In genomic region chr16:68074850-68075249, GRCh38 we compare ENCODE assay signal across 9 cellular contexts. TPM values are rescaled to one million over a fixed set of nuclear protein-coding genes. Genes with fewer than 3 reads are reported as not detected.
A peak's percentile ranks its signal among the peaks of the same experiment; 100 is the strongest.
DNase-seq lines count a peak whose midpoint lies in the region; ATAC-seq and TF ChIP-seq lines count a peak whose summit lies in the region.
"Had no signal": no experiment of that assay in that cellular context is flagged by ENCODE, and none has a peak within 500 bp of the region (broad histone marks: within the 10 kb centered on the region; RNA-seq: fewer than 3 reads in every experiment).

No MANE protein-coding gene starts in this region.

- H3K27ac ChIP-seq in KMS-11, result peak overlapping the region; percentile 11; the same call in 1 of the 2 replicates
- H3K27ac ChIP-seq in stomach, result peak overlapping the region in 2 of 5 donors; percentile 22 to 42
- no peak overlapping the region for H3K27ac ChIP-seq in adrenal gland
- H3K27ac ChIP-seq: body of pancreas had no signal

- no peaks in the 10 kb centered on the region for H3K36me3 ChIP-seq in KMS-11 (ENCODE audit: insufficient read depth)
- H3K36me3 ChIP-seq in stomach, result peaks cover 32 to 97% (median 91%) of the 10 kb centered on the region in 4 donors
- peaks cover 0 to 24% of the 10 kb centered on the region in 2 donors for H3K36me3 ChIP-seq in adrenal gland (replicated peaks in 1 of 2)

- H3K4me1 ChIP-seq in KMS-11 (ENCODE audit: low read depth, poor library complexity, severe bottlenecking) (peaks cover 29% of the 10 kb centered on the region), stomach (peaks cover 4 to 41% (median 12%) of the 10 kb centered on the region in 4 donors), adrenal gland (replicated peaks in 1 of 2) (peaks cover 26 to 40% of the 10 kb centered on the region in 2 donors)

- peak overlapping the region; percentile 10; the same call in 1 of the 2 replicates for H3K4me2 ChIP-seq in KMS-11

- no peaks in the 10 kb centered on the region for H4K20me1 ChIP-seq in KMS-11 (ENCODE audit: insufficient read depth)

- TF ChIP-seq POLR2A in stomach (IDR thresholded peaks at IDR 0.05) (no peak), adrenal gland (IDR thresholded peaks at IDR 0.05) (no peak)

- intact Hi-C loops in stomach (cut with DNase I; ENCODE audit: low total_unique reads), result no loop called here
- intact Hi-C loops in adrenal gland (cut with DNase I), result no loop called here

- DNase-seq in GM12864 (ENCODE audit: low read depth), result peak; percentile 83
- DNase-seq in activated effector memory CD4-positive, alpha-beta T cell treated with anti-CD3 and anti-CD28 coated beads, Interleukin-2, amount 50 U/mL, for 16 hours, result peak; percentile 81
- peak; percentile 53 for DNase-seq in stomach
- DNase-seq in adrenal gland, result no peak
- DNase-seq in occipital lobe (lab: John Stamatoyannopoulos, UW), result no peak
- no peak for DNase-seq in nephron progenitor cell

- H3K27me3 Mint-ChIP-seq in nephron progenitor cell (ENCODE audit: low read depth, poor library complexity), result peaks cover 3% of the 10 kb centered on the region

- H3K9ac ChIP-seq in KMS-11, result no peak overlapping the region

- H3K4me3 Mint-ChIP-seq in nephron progenitor cell, result no peak overlapping the region

- no peak overlapping the region for H3K27ac Mint-ChIP-seq in nephron progenitor cell

- H2AFZ ChIP-seq in KMS-11 (ENCODE audit: low read depth), result no peak overlapping the region

- WGBS in stomach, 5 donors, result 65 to 85% (median 77%) methylated on average over 4 of the region's 4 CpGs
- WGBS in adrenal gland, 4 donors, result 81 to 90% (median 85%) methylated on average over 3 to 4 of the region's 4 CpGs

- no peaks in the 10 kb centered on the region for H3K79me2 ChIP-seq in KMS-11 (ENCODE audit: insufficient read depth, low read depth)

- H3K27me3 ChIP-seq in KMS-11 (ENCODE audit: insufficient read depth, low read depth) (no peaks in the 10 kb centered on the region), stomach (no peaks in the 10 kb centered on the region), adrenal gland (no peaks in the 10 kb centered on the region)
- H3K27me3 ChIP-seq: body of pancreas had no signal

- TF ChIP-seq EP300 in stomach (IDR thresholded peaks at IDR 0.05), result no peak

- no peaks in the 10 kb centered on the region for H3K9me3 Mint-ChIP-seq in nephron progenitor cell

- TF ChIP-seq CTCF in GM12864 (IDR thresholded peaks at IDR 0.05; ENCODE audit: low read depth, low read length, missing control alignments) (no peak), KMS-11 (conservative IDR thresholded peaks at IDR 0.05; ENCODE audit: low read depth, low read length) (no peak), stomach (IDR thresholded peaks at IDR 0.05) (no peak), adrenal gland (IDR thresholded peaks at IDR 0.05) (no peak), nephron progenitor cell (IDR thresholded peaks at IDR 0.05) (no peak)

- peaks cover 45% of the 10 kb centered on the region for H3K4me1 Mint-ChIP-seq in nephron progenitor cell

- H3K36me3 Mint-ChIP-seq in nephron progenitor cell (ENCODE audit: low read depth), result peaks cover 59% of the 10 kb centered on the region

- H3K9me3 ChIP-seq in stomach (no peaks in the 10 kb centered on the region), adrenal gland (replicated peaks in 1 of 3) (no peaks in the 10 kb centered on the region)
- H3K9me3 ChIP-seq: body of pancreas had no signal

- peak; percentile 53 for ATAC-seq in GM21526 (IDR thresholded peaks at IDR 0.05; ENCODE audit: low FRiP score, unreplicated experiment)
- ATAC-seq: body of pancreas had no signal

- H3K4me3 ChIP-seq in GM12864 (ENCODE audit: low read depth, low read length) (no peak overlapping the region), KMS-11 (IDR thresholded peaks at IDR 0.05; ENCODE audit: insufficient read depth, low read depth, low read length) (no peak overlapping the region), stomach (no peak overlapping the region), adrenal gland (no peak overlapping the region)
- H3K4me3 ChIP-seq: body of pancreas had no signal

RNA-seq across cellular contexts. Expression of gene NFATC3, which starts 10.3 kb away (rescaled TPM):
- total RNA-seq in stomach, result 100 to 1,000 TPM in 2 of 5 donors, 10 to 100 TPM in 3; 20.1 to 385 (median 23.9) TPM
- polyA plus RNA-seq in stomach, result 1 to 10 TPM; 5.5 to 5.8 (median 5.6) TPM
- total RNA-seq in adrenal gland, result 10 to 100 TPM; 26.6 to 81.2 (median 37.7) TPM
- polyA plus RNA-seq in adrenal gland, result 10 to 100 TPM in 2 of 3 donors, 1 to 10 TPM in 1; 6.6 to 20.3 (median 11.6) TPM
- 23.2 TPM for total RNA-seq in occipital lobe

RNA-seq across cellular contexts. Expression of gene DUS2, which starts 51.8 kb away (rescaled TPM):
- total RNA-seq in stomach, result 10 to 100 TPM in 4 of 5 donors, under 1 TPM in 1; 0.45 to 27.5 (median 15.2) TPM
- polyA plus RNA-seq in stomach, result 1 to 10 TPM; 4.3 to 9.5 (median 5.0) TPM
- 10 to 100 TPM in 5 of 8 donors, 1 to 10 TPM in 3; 6.3 to 19.4 (median 12.7) TPM for total RNA-seq in adrenal gland
- polyA plus RNA-seq in adrenal gland, result 10 to 100 TPM in 2 of 3 donors, 1 to 10 TPM in 1; 7.1 to 13.2 (median 10.1) TPM
- 9.0 TPM for total RNA-seq in occipital lobe

RNA-seq across cellular contexts. Expression of gene DDX28, which starts 51.8 kb away (rescaled TPM):
- total RNA-seq in stomach (1 to 10 TPM in 3 of 5 donors, not detected in 2; 4.6 to 8.9 (median 7.3) TPM), adrenal gland (10 to 100 TPM in 6 of 8 donors, 1 to 10 TPM in 2; 6.4 to 18.2 (median 12.9) TPM), occipital lobe (11.2 TPM)
- polyA plus RNA-seq in stomach (1 to 10 TPM; 6.3 to 9.7 (median 7.3) TPM), adrenal gland (10 to 100 TPM in 1 of 3 donors, 1 to 10 TPM in 2; 6.8 to 13.0 (median 9.1) TPM)

RNA-seq across cellular contexts. Expression of gene DPEP2NB, which starts 59.1 kb away (rescaled TPM):
- not detected for total RNA-seq in stomach
- not detected for polyA plus RNA-seq in stomach
- not detected for total RNA-seq in adrenal gland
- not detected for polyA plus RNA-seq in adrenal gland
- not detected for total RNA-seq in occipital lobe
- total RNA-seq: body of pancreas had no signal

Comparison
In these comparisons a context has a peak if more than half of its experiments do, and no peak if none do; other contexts are left out.
1. DNase-seq: peak in GM12864 (single experiment), activated effector memory CD4-positive, alpha-beta T cell treated with anti-CD3 and anti-CD28 coated beads, Interleukin-2, amount 50 U/mL, for 16 hours (single experiment) and stomach (single experiment); none in adrenal gland (0 of 7), occipital lobe (single experiment) and nephron progenitor cell (single experiment).